ENCODE assay signal across 9 cellular contexts in genomic region chr20:62408055-62408454, GRCh38. TPM values are rescaled to one million over a fixed set of nuclear protein-coding genes. Genes with fewer than 3 reads are reported as not detected.
DNase-seq lines count a peak whose midpoint lies in the region; ATAC-seq and TF ChIP-seq lines count a peak whose summit lies in the region.
"Had no signal": no experiment of that assay in that cellular context is flagged by ENCODE, and none has a peak within 500 bp of the region (broad histone marks: within the 10 kb centered on the region; RNA-seq: fewer than 3 reads in every experiment).

No MANE protein-coding gene starts in this region.

- no peak overlapping the region for H2AK5ac ChIP-seq in trophoblast cell (ENCODE audit: low read length)

- H4K8ac ChIP-seq in trophoblast cell (ENCODE audit: low read depth, low read length) = no peak overlapping the region

- H4K12ac ChIP-seq in trophoblast cell (ENCODE audit: low read depth, low read length) = no peak overlapping the region

- H2AFZ ChIP-seq in trophoblast cell (ENCODE audit: insufficient read depth, low read length, poor library complexity) = no peak overlapping the region

- no peak for DNase-seq in CD8-positive, alpha-beta memory T cell
- DNase-seq in activated T-helper 2 cell treated with anti-CD3 and anti-CD28 coated beads, Interferon-gamma antibody, Interleukin-2, Interleukin-4, amounts not matched to agents 10 μg/mL and 5 μg/mL and 100 μg/mL, durations not matched to agents 14 hours and 24 hours and 36 hours (ENCODE audit: low spot score) = no peak
- no peak for DNase-seq in trophoblast cell
- DNase-seq: dermis blood vessel endothelial cell, kidney had no signal

- no peaks in the 10 kb centered on the region for H3K9me3 Mint-ChIP-seq in CD8-positive, alpha-beta memory T cell
- H3K9me3 Mint-ChIP-seq in IgD-negative memory B cell = no peaks in the 10 kb centered on the region
- H3K9me3 Mint-ChIP-seq in activated T-helper 2 cell treated with anti-CD3 and anti-CD28 coated beads, Interferon-gamma antibody, Interleukin-2, Interleukin-4, amounts not matched to agents 10 μg/mL and 5 μg/mL and 100 μg/mL, durations not matched to agents 14 hours and 24 hours and 36 hours = no peaks in the 10 kb centered on the region
- H3K9me3 Mint-ChIP-seq in nephron = no peaks in the 10 kb centered on the region

- TF ChIP-seq CTCF in nephron (IDR thresholded peaks at IDR 0.05; ENCODE audit: unreplicated experiment in 3 of 3) = no peak

- H3K27me3 ChIP-seq in CD8-positive, alpha-beta memory T cell (ENCODE audit: insufficient read depth, low read length, poor library complexity, severe bottlenecking) = no peaks in the 10 kb centered on the region
- H3K27me3 ChIP-seq in trophoblast cell (ENCODE audit: insufficient read depth, low read length) = no peaks in the 10 kb centered on the region

- no peak overlapping the region for H3K9ac ChIP-seq in trophoblast cell (ENCODE audit: low read length)

- intact Hi-C loops in activated T-helper 2 cell treated with anti-CD3 and anti-CD28 coated beads, Interferon-gamma antibody, Interleukin-2, Interleukin-4, amounts not matched to agents 10 μg/mL and 5 μg/mL and 100 μg/mL, durations not matched to agents 14 hours and 24 hours and 36 hours (cut with micrococcal nuclease) = loop anchor here (5.0 to 10.0 kb wide), 2 partner anchors 207 to 384 kb away; no protein-coding TSS in a partner anchor

- H3K27me3 Mint-ChIP-seq in CD8-positive, alpha-beta memory T cell = no peaks in the 10 kb centered on the region
- peaks cover 3% of the 10 kb centered on the region for H3K27me3 Mint-ChIP-seq in IgD-negative memory B cell
- H3K27me3 Mint-ChIP-seq in activated T-helper 2 cell treated with anti-CD3 and anti-CD28 coated beads, Interferon-gamma antibody, Interleukin-2, Interleukin-4, amounts not matched to agents 10 μg/mL and 5 μg/mL and 100 μg/mL, durations not matched to agents 14 hours and 24 hours and 36 hours (ENCODE audit: low read depth) = no peaks in the 10 kb centered on the region
- H3K27me3 Mint-ChIP-seq in nephron (ENCODE audit: low read depth) = peaks cover 10% of the 10 kb centered on the region

- no peak overlapping the region for H3K14ac ChIP-seq in trophoblast cell (ENCODE audit: low read length)

- H3K4me1 Mint-ChIP-seq in CD8-positive, alpha-beta memory T cell = peaks cover 15 to 45% (median 20%) of the 10 kb centered on the region in 3 donors
- peaks cover 6 to 17% (median 13%) of the 10 kb centered on the region in 3 donors for H3K4me1 Mint-ChIP-seq in IgD-negative memory B cell
- peaks cover 19% of the 10 kb centered on the region for H3K4me1 Mint-ChIP-seq in activated T-helper 2 cell treated with anti-CD3 and anti-CD28 coated beads, Interferon-gamma antibody, Interleukin-2, Interleukin-4, amounts not matched to agents 10 μg/mL and 5 μg/mL and 100 μg/mL, durations not matched to agents 14 hours and 24 hours and 36 hours (ENCODE audit: low read depth)
- peaks cover 11% of the 10 kb centered on the region for H3K4me1 Mint-ChIP-seq in nephron

- peak overlapping the region in 1 of 8 donors; percentile 79 for H3K27ac Mint-ChIP-seq in CD8-positive, alpha-beta memory T cell
- H3K27ac Mint-ChIP-seq in IgD-negative memory B cell (peak overlapping the region in 1 of 3 donors; percentile 78), nephron (no peak overlapping the region)
- no peak overlapping the region for H3K27ac Mint-ChIP-seq in activated T-helper 2 cell treated with anti-CD3 and anti-CD28 coated beads, Interferon-gamma antibody, Interleukin-2, Interleukin-4, amounts not matched to agents 10 μg/mL and 5 μg/mL and 100 μg/mL, durations not matched to agents 14 hours and 24 hours and 36 hours

- no peak overlapping the region for H2BK5ac ChIP-seq in trophoblast cell (ENCODE audit: low read depth, low read length, poor library complexity)

- H3K4me1 ChIP-seq in CD8-positive, alpha-beta memory T cell (ENCODE audit: insufficient read depth, low read length) = peaks cover 23% of the 10 kb centered on the region
- peaks cover 6 to 14% of the 10 kb centered on the region in 2 experiments for H3K4me1 ChIP-seq in trophoblast cell (ENCODE audit: control insufficient read depth in 1 of 2, insufficient read depth in 2 of 2, low read length in 2 of 2)

- no peak overlapping the region for H3K4me3 ChIP-seq in CD8-positive, alpha-beta memory T cell (ENCODE audit: low read length)
- H3K4me3 ChIP-seq in trophoblast cell (ENCODE audit: low read depth, low read length) = no peak overlapping the region

- no peaks in the 10 kb centered on the region for H3K9me3 ChIP-seq in CD8-positive, alpha-beta memory T cell (ENCODE audit: low read length)
- peaks cover 4% of the 10 kb centered on the region for H3K9me3 ChIP-seq in trophoblast cell (ENCODE audit: insufficient read depth, low read depth, low read length)

- H3K18ac ChIP-seq in trophoblast cell (ENCODE audit: low read length) = no peak overlapping the region

- peak overlapping the region; percentile 57 for H3K27ac ChIP-seq in CD8-positive, alpha-beta memory T cell (ENCODE audit: low read depth, low read length)
- H3K27ac ChIP-seq in trophoblast cell (ENCODE audit: low read depth, low read length) = no peak overlapping the region

- H3K79me1 ChIP-seq in trophoblast cell (ENCODE audit: low read length) = peaks cover 3% of the 10 kb centered on the region

- no peaks in the 10 kb centered on the region for H3K36me3 ChIP-seq in CD8-positive, alpha-beta memory T cell (ENCODE audit: insufficient read depth, low read length)
- H3K36me3 ChIP-seq in trophoblast cell (ENCODE audit: control insufficient read depth in 1 of 2, insufficient read depth in 2 of 2, low read length in 2 of 2) = peaks cover 0 to 7% of the 10 kb centered on the region in 2 experiments

- WGBS in trophoblast cell (ENCODE audit: extremely low coverage, insufficient coverage, insufficient read length) = no CpG with 5 or more reads among the region's 15 CpGs

- ATAC-seq in GM18861 (IDR thresholded peaks at IDR 0.05; ENCODE audit: unreplicated experiment) (no peak), HG02759 (IDR thresholded peaks at IDR 0.05; ENCODE audit: unreplicated experiment) (no peak)

- H2BK120ac ChIP-seq in trophoblast cell (ENCODE audit: insufficient read depth, low read length, poor library complexity) = no peak overlapping the region

- H2BK12ac ChIP-seq in trophoblast cell (ENCODE audit: low read length) = no peak overlapping the region

- CTCF ChIA-PET in CD8-positive, alpha-beta memory T cell (lab: Charles Lee) = interaction anchor here (1.7 kb wide), 1 partner anchor 25 kb away, joined by 6 read pairs; no protein-coding TSS in a partner anchor

- H3K4ac ChIP-seq in trophoblast cell (ENCODE audit: low read depth, low read length) = no peak overlapping the region

- H3K23ac ChIP-seq in trophoblast cell (ENCODE audit: low read length) = no peak overlapping the region

- POLR2A ChIA-PET in CD8-positive, alpha-beta memory T cell (lab: Charles Lee) = no interaction called here

- peak overlapping the region; percentile 77 to 93 (median 83) for H3K4me3 Mint-ChIP-seq in CD8-positive, alpha-beta memory T cell
- H3K4me3 Mint-ChIP-seq in IgD-negative memory B cell (peak overlapping the region in 3 of 4 donors; percentile 82 to 88 (median 84)), nephron (peak overlapping the region; percentile 61 to 73 (median 63))
- peak overlapping the region; percentile 81 for H3K4me3 Mint-ChIP-seq in activated T-helper 2 cell treated with anti-CD3 and anti-CD28 coated beads, Interferon-gamma antibody, Interleukin-2, Interleukin-4, amounts not matched to agents 10 μg/mL and 5 μg/mL and 100 μg/mL, durations not matched to agents 14 hours and 24 hours and 36 hours (ENCODE audit: low read depth)

- no peak overlapping the region for H4K91ac ChIP-seq in trophoblast cell (ENCODE audit: low read depth, low read length)

- peaks cover 0 to under 1% (median 0%) of the 10 kb centered on the region in 3 donors for H3K36me3 Mint-ChIP-seq in CD8-positive, alpha-beta memory T cell
- H3K36me3 Mint-ChIP-seq in IgD-negative memory B cell (no peaks in the 10 kb centered on the region), nephron (ENCODE audit: low read depth) (no peaks in the 10 kb centered on the region)
- H3K36me3 Mint-ChIP-seq in activated T-helper 2 cell treated with anti-CD3 and anti-CD28 coated beads, Interferon-gamma antibody, Interleukin-2, Interleukin-4, amounts not matched to agents 10 μg/mL and 5 μg/mL and 100 μg/mL, durations not matched to agents 14 hours and 24 hours and 36 hours (ENCODE audit: low read depth) = peaks cover 3% of the 10 kb centered on the region

- H3K79me2 ChIP-seq in trophoblast cell (ENCODE audit: control insufficient read depth, insufficient read depth, low read length, poor library complexity) = no peaks in the 10 kb centered on the region

- no peak overlapping the region for H3K4me2 ChIP-seq in trophoblast cell (ENCODE audit: low read length)

RNA-seq across cellular contexts. Expression of gene CABLES2, which starts 1.0 kb away (rescaled TPM):
- total RNA-seq in CD8-positive, alpha-beta memory T cell = 1 to 10 TPM; 8.6 to 9.2 TPM
- 3.2 TPM for polyA plus RNA-seq in CD8-positive, alpha-beta memory T cell
- 1.1 TPM for polyA plus RNA-seq in IgD-negative memory B cell
- 12.5 and 12.6 TPM in 2 replicates for total RNA-seq in activated T-helper 2 cell treated with anti-CD3 and anti-CD28 coated beads, Interferon-gamma antibody, Interleukin-2, Interleukin-4, amounts not matched to agents 10 μg/mL and 5 μg/mL and 100 μg/mL, durations not matched to agents 14 hours and 24 hours and 36 hours
- polyA plus RNA-seq in trophoblast cell (2013) = 15.0 and 15.1 TPM in 2 replicates

RNA-seq across cellular contexts. Expression of gene RBBP8NL, which starts 19.3 kb away (rescaled TPM):
- total RNA-seq in CD8-positive, alpha-beta memory T cell = not detected
- not detected for polyA plus RNA-seq in CD8-positive, alpha-beta memory T cell
- not detected for polyA plus RNA-seq in IgD-negative memory B cell
- total RNA-seq in activated T-helper 2 cell treated with anti-CD3 and anti-CD28 coated beads, Interferon-gamma antibody, Interleukin-2, Interleukin-4, amounts not matched to agents 10 μg/mL and 5 μg/mL and 100 μg/mL, durations not matched to agents 14 hours and 24 hours and 36 hours = not detected in 2 replicates
- 7.9 TPM in 2 replicates for polyA plus RNA-seq in trophoblast cell (2013)
- total RNA-seq: dermis blood vessel endothelial cell had no signal

RNA-seq across cellular contexts. Expression of gene RPS21, which starts 21.2 kb away (rescaled TPM):
- 1,000 to 10,000 TPM; 2,034 to 2,072 TPM for total RNA-seq in CD8-positive, alpha-beta memory T cell
- 2,161 TPM for polyA plus RNA-seq in CD8-positive, alpha-beta memory T cell
- 3,148 TPM for polyA plus RNA-seq in IgD-negative memory B cell
- 2,020 and 2,085 TPM in 2 replicates for total RNA-seq in activated T-helper 2 cell treated with anti-CD3 and anti-CD28 coated beads, Interferon-gamma antibody, Interleukin-2, Interleukin-4, amounts not matched to agents 10 μg/mL and 5 μg/mL and 100 μg/mL, durations not matched to agents 14 hours and 24 hours and 36 hours
- polyA plus RNA-seq in trophoblast cell (2013) = 2,264 and 2,365 TPM in 2 replicates

RNA-seq across cellular contexts. Expression of gene LAMA5, which starts 40.9 kb away (rescaled TPM):
- under 1 TPM; 0.13 to 0.78 TPM for total RNA-seq in CD8-positive, alpha-beta memory T cell
- polyA plus RNA-seq in CD8-positive, alpha-beta memory T cell = not detected
- 10.1 TPM for polyA plus RNA-seq in IgD-negative memory B cell
- 3.1 and 3.9 TPM in 2 replicates for total RNA-seq in activated T-helper 2 cell treated with anti-CD3 and anti-CD28 coated beads, Interferon-gamma antibody, Interleukin-2, Interleukin-4, amounts not matched to agents 10 μg/mL and 5 μg/mL and 100 μg/mL, durations not matched to agents 14 hours and 24 hours and 36 hours
- polyA plus RNA-seq in trophoblast cell (2013) = 135 and 147 TPM in 2 replicates
